Comparison of ENCODE assay signal across 21 cellular contexts in the genomic region with DNA sequence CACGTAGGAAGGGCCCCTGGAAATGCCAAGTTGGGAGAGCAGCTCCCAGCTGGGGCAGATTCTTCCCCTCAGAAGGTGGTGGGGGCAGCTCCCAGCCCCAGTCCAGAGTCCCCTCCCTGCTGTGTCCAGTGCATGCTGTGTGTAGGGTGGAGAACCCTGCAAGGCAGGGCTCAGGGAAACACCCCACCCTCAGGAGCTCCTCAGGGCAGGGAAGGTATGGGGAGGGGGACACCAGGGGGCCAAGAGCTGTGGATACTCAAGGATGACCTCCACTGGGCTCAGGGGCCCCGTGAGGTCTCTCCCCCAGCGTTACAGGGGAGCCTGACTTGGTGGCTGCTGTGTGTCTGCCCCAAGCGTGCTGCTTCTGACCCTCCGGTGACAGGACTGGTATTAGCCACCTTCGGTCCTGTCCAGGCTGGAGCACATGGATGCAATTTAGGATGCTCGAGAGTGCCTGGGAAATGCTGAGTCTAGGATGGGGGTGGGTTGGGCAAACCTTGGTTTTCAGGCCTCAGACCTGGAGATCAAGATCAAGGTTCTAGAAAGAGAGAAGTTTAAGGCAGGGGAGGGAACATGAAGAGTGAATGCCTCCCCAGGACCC. TPM values are rescaled to one million over a fixed set of nuclear protein-coding genes. Genes with fewer than 3 reads are reported as not detected.
DNase-seq lines count a peak whose midpoint lies in the region; TF ChIP-seq lines count a peak whose summit lies in the region.
"Had no signal": no experiment of that assay in that cellular context is flagged by ENCODE, and none has a peak within 500 bp of the region (broad histone marks: within the 10 kb centered on the region; RNA-seq: fewer than 3 reads in every experiment).

No MANE protein-coding gene starts in this region.

- DNase-seq in OCI-LY7 (ENCODE audit: low spot score) = no peak
- peak in 1 of 49 donors; percentile 42 for DNase-seq in substantia nigra (lab: John Stamatoyannopoulos, UW)
- no peak for DNase-seq in type B pancreatic cell (ENCODE audit: extremely low spot score, unreplicated experiment)
- no peak for DNase-seq in amygdala (lab: John Stamatoyannopoulos, UW)
- no peak for DNase-seq in kidney glomerular epithelial cell (lab: John Stamatoyannopoulos, UW)
- DNase-seq: activated CD8-positive, alpha-beta T cell treated with anti-CD3 and anti-CD28 coated beads, Interleukin-2, amount 10 ng/mL, durations not matched to agents 7 days and 5 days; activated gamma-delta T cell; naive thymus-derived CD8-positive, alpha-beta T cell; NCI-H1105; NCI-H1930; NCI-H2227 treated with DMSO at 0.1 percent for 48 hours; NCI-H748 treated with DMSO at 0.1 percent for 48 hours; ovary; stimulated activated CD4-positive, alpha-beta T cell treated with anti-CD3 and anti-CD28 coated beads, Interleukin-4, amount 100 ng/mL, for 24 hours; stimulated activated naive CD4-positive, alpha-beta T cell treated with Interleukin-2 at 50 U/mL for 16 hours had no signal

- no peaks in the 10 kb centered on the region for H3K36me3 Mint-ChIP-seq in type B pancreatic cell

- no peak overlapping the region; the same call in 1 of the 2 replicates for H2AFZ ChIP-seq in OCI-LY7 (ENCODE audit: low read length)

- H3K36me3 ChIP-seq in HEK293 (ENCODE audit: control insufficient read depth in 2 of 2, insufficient read depth in 1 of 2, low read length in 2 of 2) = no peaks in the 10 kb centered on the region
- H3K36me3 ChIP-seq in OCI-LY7 (ENCODE audit: insufficient read depth, low read length) = no peaks in the 10 kb centered on the region
- H3K36me3 ChIP-seq in iPS-18a (ENCODE audit: control insufficient read depth, low read depth, low read length) = no peaks in the 10 kb centered on the region
- H3K36me3 ChIP-seq: ovary, thyroid gland had no signal

- H3K9ac ChIP-seq in iPS-18a (ENCODE audit: low read length) = no peak overlapping the region

- H3K79me2 ChIP-seq in OCI-LY7 (ENCODE audit: insufficient read depth, low read depth, low read length) = no peaks in the 10 kb centered on the region

- intact Hi-C loops in OCI-LY7 (cut with micrococcal nuclease; ENCODE audit: unreplicated experiment) = no loop called here

- H3K4me1 ChIP-seq in HEK293 (ENCODE audit: control insufficient read depth, insufficient read depth, low read length) = peaks cover 20% of the 10 kb centered on the region
- H3K4me1 ChIP-seq in OCI-LY7 (ENCODE audit: insufficient read depth, low read length, poor library complexity, severe bottlenecking) = peaks cover 38% of the 10 kb centered on the region
- peaks cover 49% of the 10 kb centered on the region for H3K4me1 ChIP-seq in iPS-18a (ENCODE audit: control insufficient read depth, low read depth, low read length)

- no peaks in the 10 kb centered on the region for H3K9me2 ChIP-seq in OCI-LY7 (ENCODE audit: insufficient read depth, low read length)

- H3K4me3 ChIP-seq in HEK293 (ENCODE audit: low read depth, low read length) = no peak overlapping the region
- peak overlapping the region; percentile 14 for H3K4me3 ChIP-seq in OCI-LY7 (ENCODE audit: low read depth, low read length, poor library complexity, severe bottlenecking)
- peak overlapping the region; percentile 43 for H3K4me3 ChIP-seq in iPS-18a (ENCODE audit: low read length)
- H3K4me3 ChIP-seq: ovary, thyroid gland had no signal

- POLR2A ChIA-PET in HEK293 (lab: Yijun Ruan, JAX) (interaction anchor here (0.5 kb wide), 1 partner anchor 37 kb away, joined by 3 read pairs; no protein-coding TSS in a partner anchor), OCI-LY7 (lab: Charles Lee) (no interaction called here)

- no peak overlapping the region for H3K4me3 Mint-ChIP-seq in type B pancreatic cell
- H3K4me3 Mint-ChIP-seq: activated CD8-positive, alpha-beta T cell treated with anti-CD3 and anti-CD28 coated beads, Interleukin-2, amount 10 ng/mL, durations not matched to agents 7 days and 5 days had no signal

- H4K20me1 ChIP-seq in OCI-LY7 (ENCODE audit: insufficient read depth, low read length) = no peaks in the 10 kb centered on the region

- H3K27ac ChIP-seq in HEK293 (ENCODE audit: extremely low read depth, low read depth, low read length) (no peak overlapping the region), OCI-LY7 (ENCODE audit: low read depth, low read length, poor library complexity, severe bottlenecking) (peak overlapping the region; percentile 25), iPS-18a (ENCODE audit: low read length) (no peak overlapping the region), substantia nigra (ENCODE audit: low read depth, low read length, poor library complexity, severe bottlenecking) (peak overlapping the region; percentile 40)
- H3K27ac ChIP-seq: HL-60, ovary had no signal

- peaks cover 64% of the 10 kb centered on the region for H3K27me3 ChIP-seq in iPS-18a (ENCODE audit: control insufficient read depth, insufficient read depth, low read length)
- H3K27me3 ChIP-seq: ovary, thyroid gland had no signal

- TF ChIP-seq CTCF in HEK293 (tag by site-specific recombination; IDR thresholded peaks at IDR 0.05) = no peak
- TF ChIP-seq CTCF in OCI-LY7 (conservative IDR thresholded peaks at IDR 0.05; ENCODE audit: low read length) = no peak
- no peak for TF ChIP-seq CTCF in type B pancreatic cell (conservative IDR thresholded peaks at IDR 0.05)

- H3K27ac Mint-ChIP-seq in type B pancreatic cell = no peak overlapping the region
- H3K27ac Mint-ChIP-seq: activated CD8-positive, alpha-beta T cell treated with anti-CD3 and anti-CD28 coated beads, Interleukin-2, amount 10 ng/mL, durations not matched to agents 7 days and 5 days; naive thymus-derived CD8-positive, alpha-beta T cell had no signal

- no peaks in the 10 kb centered on the region for H3K9me3 Mint-ChIP-seq in type B pancreatic cell
- H3K9me3 Mint-ChIP-seq: naive thymus-derived CD8-positive, alpha-beta T cell had no signal

- CTCF ChIA-PET in HEK293 (lab: Yijun Ruan, JAX) (interaction anchor here (0.8 to 4.2 kb wide), 2 partner anchors 115 to 301 kb away, joined by 3 to 20 read pairs; no protein-coding TSS in a partner anchor), OCI-LY7 (lab: Charles Lee; ENCODE audit: unreplicated experiment) (interaction anchor here (0.6 kb wide), 1 partner anchor 9 kb away, joined by 3 read pairs; no protein-coding TSS in a partner anchor)

- H3K9me3 ChIP-seq in HEK293 (ENCODE audit: control insufficient read depth, insufficient read depth, low read depth, low read length) (no peaks in the 10 kb centered on the region), OCI-LY7 (ENCODE audit: low read length) (no peaks in the 10 kb centered on the region), iPS-18a (ENCODE audit: control insufficient read depth, low read depth, low read length) (no peaks in the 10 kb centered on the region)
- H3K9me3 ChIP-seq: ovary, thyroid gland had no signal

- peaks cover 33% of the 10 kb centered on the region for H3K4me1 Mint-ChIP-seq in type B pancreatic cell (ENCODE audit: unreplicated experiment)

- BruUV-seq in OCI-LY7 (replicated peaks; lab: Mats Ljungman, UMichigan) = no TSS peak

- H3K27me3 Mint-ChIP-seq in type B pancreatic cell = peaks cover 50% of the 10 kb centered on the region

- H3K4me2 ChIP-seq in OCI-LY7 (ENCODE audit: low read length) = peak overlapping the region; percentile 75

TF ChIP-seq in HEK293, 187 proteins besides CTCF, POLR2A, EP300 and RAD21 (continues in another document):
- TF ChIP-seq ZNF571 (tag by site-specific recombination; IDR thresholded peaks at IDR 0.05) (no peak), ZNF560 (tag by site-specific recombination; IDR thresholded peaks at IDR 0.05; ENCODE audit: borderline replicate concordance) (no peak), ZNF274 (IDR thresholded peaks at IDR 0.05; ENCODE audit: low read length) (no peak), ZNF274 (tag by site-specific recombination; IDR thresholded peaks at IDR 0.05; ENCODE audit: borderline replicate concordance) (no peak), ZNF302 (tag by site-specific recombination; IDR thresholded peaks at IDR 0.05; ENCODE audit: low read depth) (no peak), GLIS2 (tag by site-specific recombination; IDR thresholded peaks at IDR 0.05) (peak; percentile 34; the same call in 1 of the 2 replicates), ZNF513 (tag by site-specific recombination; IDR thresholded peaks at IDR 0.05) (no peak), ZNF132 (tag by site-specific recombination; IDR thresholded peaks at IDR 0.05; ENCODE audit: borderline replicate concordance) (no peak), GLIS1 (tag by site-specific recombination; IDR thresholded peaks at IDR 0.05) (0 out of 2 replicates have a peak, but pooled peaks have one; percentile 19), ZIC2 (tag by site-specific recombination; IDR thresholded peaks at IDR 0.05) (peak; percentile 89)
- TF ChIP-seq, protein P1, sequence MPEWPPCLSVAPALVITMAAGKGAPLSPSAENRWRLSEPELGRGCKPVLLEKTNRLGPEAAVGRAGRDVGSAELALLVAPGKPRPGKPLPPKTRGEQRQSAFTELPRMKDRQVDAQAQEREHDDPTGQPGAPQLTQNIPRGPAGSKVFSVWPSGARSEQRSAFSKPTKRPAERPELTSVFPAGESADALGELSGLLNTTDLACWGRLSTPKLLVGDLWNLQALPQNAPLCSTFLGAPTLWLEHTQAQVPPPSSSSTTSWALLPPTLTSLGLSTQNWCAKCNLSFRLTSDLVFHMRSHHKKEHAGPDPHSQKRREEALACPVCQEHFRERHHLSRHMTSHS (tag by site-specific recombination; IDR thresholded peaks at IDR 0.05) = no peak

RNA-seq across cellular contexts. Expression of gene CABP7, which starts 16.1 kb away (rescaled TPM):
- 0.06 and 0.23 TPM in 2 replicates for total RNA-seq in OCI-LY7 (2014; rRNA removed; shearing (Covaris generic))
- total RNA-seq in OCI-LY7 (2022) (0.18 TPM in 1 of 2 replicates, not detected in the other), type B pancreatic cell (ENCODE audit: low replicate concordance) (1.1 and 1.7 TPM in 2 replicates)
- total RNA-seq: activated CD8-positive, alpha-beta T cell treated with anti-CD3 and anti-CD28 coated beads, Interleukin-2, amount 10 ng/mL, durations not matched to agents 7 days and 5 days; esophagus mucosa; left ventricle myocardium superior had no signal

Comparison
In these comparisons a context has a peak if more than half of its experiments do, and no peak if none do; other contexts are left out.
1. H3K27ac ChIP-seq: peak in OCI-LY7 (single experiment) and substantia nigra (single experiment); none in HEK293 (single experiment) and iPS-18a (single experiment).